18 cellular contexts compared by ENCODE assay signal in genomic region chr15:83561661-83562060, GRCh38.
"Had no signal": no experiment of that assay in that cellular context is flagged by ENCODE, and none has a peak within 500 bp of the region (broad histone marks: within the 10 kb centered on the region; RNA-seq: fewer than 3 reads in every experiment).

No MANE protein-coding gene starts in this region.

- H3K4me3 ChIP-seq: adrenal gland, lung, spleen, thyroid gland had no signal

- H3K4me3 Mint-ChIP-seq: nephron; stimulated activated naive B cell treated with anti-CD40 and anti-IgM and Interleukin-4, amounts not matched to agents 10 μg/mL and 1 μg/mL and 100 μg/mL, for 72 hours had no signal

- H3K36me3 Mint-ChIP-seq: activated naive CD4-positive, alpha-beta T cell treated with anti-CD3 and anti-CD28 coated beads, Interleukin-2, amount 50 U/mL, for 72 hours; stimulated activated naive B cell treated with anti-CD40 and anti-IgM and Interleukin-4, amounts not matched to agents 10 μg/mL and 1 μg/mL and 100 μg/mL, for 72 hours had no signal

- H3K27ac Mint-ChIP-seq: activated naive CD4-positive, alpha-beta T cell treated with anti-CD3 and anti-CD28 coated beads, Interleukin-2, amount 50 U/mL, for 72 hours; nephron; stimulated activated naive B cell treated with anti-CD40 and anti-IgM and Interleukin-4, amounts not matched to agents 10 μg/mL and 1 μg/mL and 100 μg/mL, for 72 hours had no signal

- H3K4me1 ChIP-seq: thyroid gland had no signal

- H3K27ac ChIP-seq: adrenal gland, spleen, thyroid gland, VCaP had no signal

- H3K36me3 ChIP-seq: adrenal gland, spleen, thyroid gland had no signal

- H3K9me3 Mint-ChIP-seq: activated naive CD4-positive, alpha-beta T cell treated with anti-CD3 and anti-CD28 coated beads, Interleukin-2, amount 50 U/mL, for 72 hours; nephron; stimulated activated naive B cell treated with anti-CD40 and anti-IgM and Interleukin-4, amounts not matched to agents 10 μg/mL and 1 μg/mL and 100 μg/mL, for 72 hours had no signal

- H3K27me3 ChIP-seq: adrenal gland, thyroid gland had no signal

- H3K4me1 Mint-ChIP-seq: nephron; stimulated activated naive B cell treated with anti-CD40 and anti-IgM and Interleukin-4, amounts not matched to agents 10 μg/mL and 1 μg/mL and 100 μg/mL, for 72 hours had no signal

- H3K9me3 ChIP-seq: adrenal gland, spleen, thyroid gland had no signal

- DNase-seq: activated CD4-positive, alpha-beta T cell treated with anti-CD3 and anti-CD28 coated beads for 1 hour; activated CD4-positive, alpha-beta T cell treated with anti-CD3 and anti-CD28 coated beads, Interleukin-2, amount 50 U/mL, for 48 hours; activated gamma-delta T cell; adrenal gland; effector memory CD4-positive, alpha-beta T cell; hypothalamus; islet precursor cell; midbrain; posterior cingulate gyrus; retina; spleen; stimulated activated naive B cell treated with anti-CD40 and anti-IgM and Interleukin-4, amounts not matched to agents 10 μg/mL and 1 μg/mL and 100 μg/mL, for 72 hours; T-helper 2 cell; thyroid gland had no signal
